In the genomic region with DNA sequence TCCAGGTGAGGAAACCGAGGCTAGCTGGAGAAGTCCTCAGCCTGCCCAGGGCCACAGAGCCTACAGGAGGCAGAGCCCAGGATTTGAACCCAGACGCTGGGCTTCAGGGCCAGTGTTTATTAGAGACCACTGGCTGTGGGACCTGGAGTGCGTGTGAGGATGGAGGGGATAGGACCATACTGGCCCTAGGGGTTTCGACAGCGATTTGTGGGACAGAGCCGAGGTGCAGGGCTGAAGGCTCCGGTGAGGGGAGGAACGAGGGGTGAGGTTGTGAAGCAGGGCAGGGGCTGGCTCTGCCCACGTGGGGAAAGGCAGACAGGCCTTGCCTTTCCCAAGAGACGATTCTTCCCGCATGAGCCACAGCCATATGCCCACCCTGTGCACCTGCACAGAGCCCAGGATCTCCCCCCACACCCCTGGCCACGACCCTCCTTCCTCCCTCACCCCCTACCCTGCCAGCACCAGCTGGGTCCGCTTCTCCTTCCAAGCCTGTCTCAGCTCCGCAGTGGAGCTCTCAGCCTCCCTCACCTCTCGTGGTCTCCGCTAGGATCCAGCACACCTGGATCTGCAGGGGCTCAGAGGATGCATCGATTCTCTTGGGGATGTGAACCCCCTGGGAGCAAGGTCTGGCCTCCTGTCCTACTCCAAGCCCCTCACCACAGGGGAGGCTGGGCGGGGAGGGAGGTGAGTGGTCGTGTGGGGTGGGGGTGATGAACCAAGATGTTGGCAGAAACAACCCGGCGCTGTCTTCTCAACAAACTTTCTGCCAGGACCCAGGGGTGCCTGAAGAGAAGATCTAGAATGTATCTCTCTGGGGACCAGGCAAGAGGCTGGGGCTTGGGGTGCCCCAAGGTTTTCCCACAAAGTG, we compare ENCODE assay signal across 13 cellular contexts.
"Had no signal": no experiment of that assay in that cellular context is flagged by ENCODE, and none has a peak within 500 bp of the region (broad histone marks: within the 10 kb centered on the region; RNA-seq: fewer than 3 reads in every experiment).

No MANE protein-coding gene starts in this region.

- H3K4me3 Mint-ChIP-seq: activated T-helper 17 cell treated with anti-CD3 and anti-CD28 coated beads, Interleukin-2, amount 50 U/mL, for 72 hours; mesothelial cell of epicardium; stimulated activated memory B cell treated with anti-CD40 and anti-IgM and Interleukin-4, amounts not matched to agents 10 μg/mL and 1 μg/mL and 100 μg/mL, for 72 hours had no signal

- H3K9me3 Mint-ChIP-seq: activated T-helper 17 cell treated with anti-CD3 and anti-CD28 coated beads, Interleukin-2, amount 50 U/mL, for 72 hours; mesothelial cell of epicardium; stimulated activated memory B cell treated with anti-CD40 and anti-IgM and Interleukin-4, amounts not matched to agents 10 μg/mL and 1 μg/mL and 100 μg/mL, for 72 hours had no signal

- H3K27ac ChIP-seq: cardiac muscle cell, colonic mucosa, esophagus squamous epithelium, pancreas, uterus had no signal

- H3K4me1 ChIP-seq: colonic mucosa, esophagus squamous epithelium, pancreas, uterus had no signal

- H3K9me3 ChIP-seq: colonic mucosa, esophagus squamous epithelium, pancreas, uterus had no signal

- H3K4me3 ChIP-seq: cardiac muscle cell, colonic mucosa, esophagus squamous epithelium, pancreas, uterus had no signal

- ATAC-seq: activated T-helper 17 cell treated with anti-CD3 and anti-CD28 coated beads, Interleukin-2, amount 50 U/mL, for 72 hours; pancreas; stimulated activated memory B cell treated with anti-CD40 and anti-IgM and Interleukin-4, amounts not matched to agents 10 μg/mL and 1 μg/mL and 100 μg/mL, for 72 hours had no signal

- DNase-seq: activated naive CD4-positive, alpha-beta T cell treated with anti-CD3 and anti-CD28 coated beads, Interleukin-2, amount 50 U/mL, for 16 hours; colonic mucosa; esophagus squamous epithelium; hypothalamus; stimulated activated CD4-positive, alpha-beta T cell treated with anti-CD3 and anti-CD28 coated beads, Interleukin-2, amount 100 ng/mL, for 48 hours; T-helper 1 cell; T1000; uterus had no signal

- H3K36me3 Mint-ChIP-seq: mesothelial cell of epicardium; stimulated activated memory B cell treated with anti-CD40 and anti-IgM and Interleukin-4, amounts not matched to agents 10 μg/mL and 1 μg/mL and 100 μg/mL, for 72 hours had no signal

- H3K36me3 ChIP-seq: cardiac muscle cell, colonic mucosa, esophagus squamous epithelium, pancreas, uterus had no signal

- H3K27me3 ChIP-seq: cardiac muscle cell, colonic mucosa, pancreas, uterus had no signal

- H3K27me3 Mint-ChIP-seq: activated T-helper 17 cell treated with anti-CD3 and anti-CD28 coated beads, Interleukin-2, amount 50 U/mL, for 72 hours had no signal

- H3K27ac Mint-ChIP-seq: activated T-helper 17 cell treated with anti-CD3 and anti-CD28 coated beads, Interleukin-2, amount 50 U/mL, for 72 hours; mesothelial cell of epicardium; stimulated activated memory B cell treated with anti-CD40 and anti-IgM and Interleukin-4, amounts not matched to agents 10 μg/mL and 1 μg/mL and 100 μg/mL, for 72 hours had no signal

- H3K4me1 Mint-ChIP-seq: activated T-helper 17 cell treated with anti-CD3 and anti-CD28 coated beads, Interleukin-2, amount 50 U/mL, for 72 hours; stimulated activated memory B cell treated with anti-CD40 and anti-IgM and Interleukin-4, amounts not matched to agents 10 μg/mL and 1 μg/mL and 100 μg/mL, for 72 hours had no signal
